1 cellular context compared by ENCODE assay signal in the genomic region with DNA sequence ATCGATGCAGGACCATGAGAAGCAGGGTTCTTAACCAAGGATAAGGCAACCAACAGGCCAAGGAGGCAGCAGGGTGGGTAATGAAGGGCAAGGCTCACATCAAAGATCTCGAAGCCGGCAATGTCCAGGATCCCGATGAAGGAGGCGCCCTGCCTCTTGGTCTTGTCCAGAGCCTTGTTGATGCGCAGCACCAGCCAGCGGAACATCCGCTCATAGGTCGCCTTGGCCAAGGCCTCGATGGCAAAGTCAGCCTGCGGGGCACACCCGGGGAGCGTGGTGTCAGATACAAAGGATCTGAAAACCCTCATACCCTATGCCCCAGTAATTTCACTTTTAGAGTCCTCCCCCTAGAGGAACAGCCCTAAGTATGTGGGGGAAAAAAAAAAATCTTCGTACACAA.
TF ChIP-seq lines count a peak whose summit lies in the region.

No MANE protein-coding gene starts in this region.

TF ChIP-seq in GM12878, 131 proteins besides CTCF, POLR2A, EP300 and RAD21:
- no peak for TF ChIP-seq BRCA1 (IDR thresholded peaks at IDR 0.05; ENCODE audit: low read depth, low read length)
- no peak for TF ChIP-seq IKZF2 (IDR thresholded peaks at IDR 0.05)
- TF ChIP-seq, protein P1, sequence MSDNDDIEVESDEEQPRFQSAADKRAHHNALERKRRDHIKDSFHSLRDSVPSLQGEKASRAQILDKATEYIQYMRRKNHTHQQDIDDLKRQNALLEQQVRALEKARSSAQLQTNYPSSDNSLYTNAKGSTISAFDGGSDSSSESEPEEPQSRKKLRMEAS (IDR thresholded peaks at IDR 0.05; ENCODE audit: low read depth, low read length) = no peak
- no peak for TF ChIP-seq JUND (IDR thresholded peaks at IDR 0.05; ENCODE audit: low read depth, low read length)
- TF ChIP-seq, protein P2, sequence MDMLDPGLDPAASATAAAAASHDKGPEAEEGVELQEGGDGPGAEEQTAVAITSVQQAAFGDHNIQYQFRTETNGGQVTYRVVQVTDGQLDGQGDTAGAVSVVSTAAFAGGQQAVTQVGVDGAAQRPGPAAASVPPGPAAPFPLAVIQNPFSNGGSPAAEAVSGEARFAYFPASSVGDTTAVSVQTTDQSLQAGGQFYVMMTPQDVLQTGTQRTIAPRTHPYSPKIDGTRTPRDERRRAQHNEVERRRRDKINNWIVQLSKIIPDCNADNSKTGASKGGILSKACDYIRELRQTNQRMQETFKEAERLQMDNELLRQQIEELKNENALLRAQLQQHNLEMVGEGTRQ (IDR thresholded peaks at IDR 0.05; ENCODE audit: borderline replicate concordance, low read depth, low read length) = no peak
- TF ChIP-seq HDAC2 (IDR thresholded peaks at IDR 0.05) = no peak
- TF ChIP-seq, protein P3, sequence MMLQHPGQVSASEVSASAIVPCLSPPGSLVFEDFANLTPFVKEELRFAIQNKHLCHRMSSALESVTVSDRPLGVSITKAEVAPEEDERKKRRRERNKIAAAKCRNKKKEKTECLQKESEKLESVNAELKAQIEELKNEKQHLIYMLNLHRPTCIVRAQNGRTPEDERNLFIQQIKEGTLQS (IDR thresholded peaks at IDR 0.05; ENCODE audit: borderline replicate concordance, extremely low read depth, low read depth, low read length) = no peak
